ENCODE assay signal across 14 cellular contexts in the genomic region with DNA sequence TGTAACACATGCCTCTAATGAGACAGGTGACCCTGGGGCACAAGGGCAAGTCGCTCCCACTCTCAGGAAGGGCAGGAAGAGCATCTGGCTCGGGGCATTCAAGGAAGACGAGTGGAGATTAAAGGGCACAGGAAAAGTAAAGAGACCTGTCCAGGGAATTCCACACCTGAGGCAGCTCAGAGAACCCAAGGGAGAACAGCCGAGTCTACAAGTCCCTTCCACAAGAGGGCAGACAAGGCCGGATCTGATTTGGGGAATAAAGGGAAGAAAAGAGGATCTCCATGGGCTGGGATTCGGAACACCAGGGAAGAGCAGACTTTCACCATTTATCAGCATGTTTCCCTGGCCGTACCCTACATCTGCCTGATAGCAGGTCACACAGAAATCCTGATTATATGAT. TPM values are rescaled to one million over a fixed set of nuclear protein-coding genes. Genes with fewer than 3 reads are reported as not detected.
DNase-seq lines count a peak whose midpoint lies in the region; ATAC-seq, FAIRE-seq and TF ChIP-seq lines count a peak whose summit lies in the region.
"Had no signal": no experiment of that assay in that cellular context is flagged by ENCODE, and none has a peak within 500 bp of the region (broad histone marks: within the 10 kb centered on the region; RNA-seq: fewer than 3 reads in every experiment).

No MANE protein-coding gene starts in this region.

- DNase-seq in EH (ENCODE audit: low read depth) (peak; percentile 27), LNCaP clone FGC (ENCODE audit: low read depth) (no peak), bronchial epithelial cell (ENCODE audit: low read depth) (no peak), neural crest cell (ENCODE audit: low read depth, low spot score) (no peak), medulla oblongata (ENCODE audit: extremely low spot score) (no peak), T-helper 9 cell (no peak)
- no peak for DNase-seq in T-helper 2 cell treated with Interferon-gamma antibody and Interleukin-4, amounts not matched to agents 5 μg/mL and 100 μg/mL, for 36 hours (ENCODE audit: low spot score)
- DNase-seq: EL, NCI-H345 had no signal

- H3K36me3 ChIP-seq in bronchial epithelial cell (ENCODE audit: control insufficient read depth, insufficient read depth, low read length) = peaks cover 39% of the 10 kb centered on the region

- H3K36me3 Mint-ChIP-seq in neural crest cell (ENCODE audit: low read depth) = peaks cover 8% of the 10 kb centered on the region
- peaks cover 53% of the 10 kb centered on the region for H3K36me3 Mint-ChIP-seq in T-helper 2 cell treated with Interferon-gamma antibody and Interleukin-4, amounts not matched to agents 5 μg/mL and 100 μg/mL, for 36 hours (ENCODE audit: low read depth)

- H3K4me3 ChIP-seq in LNCaP clone FGC (ENCODE audit: low read depth, low read length) (no peak overlapping the region), bronchial epithelial cell (ENCODE audit: low read depth, low read length) (no peak overlapping the region)
- H3K4me3 ChIP-seq: heart left ventricle had no signal

- FAIRE-seq in bronchial epithelial cell (lab: Jason Lieb, UNC) = no peak
- FAIRE-seq: GM19239 had no signal

- TF ChIP-seq CTCF in LNCaP clone FGC (IDR thresholded peaks at IDR 0.05; ENCODE audit: control insufficient read depth, extremely low read depth, insufficient read depth) (peak; percentile 44), bronchial epithelial cell (IDR thresholded peaks at IDR 0.05; ENCODE audit: insufficient read depth, low read length, severe bottlenecking) (peak; percentile 41), neural crest cell (conservative IDR thresholded peaks at IDR 0.05) (peak; percentile 31)

- ATAC-seq in HG03439 (IDR thresholded peaks at IDR 0.05; ENCODE audit: unreplicated experiment) = no peak

- no peaks in the 10 kb centered on the region for H3K27me3 ChIP-seq in bronchial epithelial cell (ENCODE audit: control insufficient read depth, insufficient read depth, low read length)
- H3K27me3 ChIP-seq: heart left ventricle had no signal

- H3K4me3 Mint-ChIP-seq in neural crest cell = no peak overlapping the region
- H3K4me3 Mint-ChIP-seq in T-helper 2 cell treated with Interferon-gamma antibody and Interleukin-4, amounts not matched to agents 5 μg/mL and 100 μg/mL, for 36 hours = no peak overlapping the region
- H3K4me3 Mint-ChIP-seq: stimulated activated naive CD8-positive, alpha-beta T cell treated with anti-CD3 and anti-CD28 coated beads, Interleukin-15, Interleukin-2, amounts not matched to agents 100 ng/mL and 50 ng/mL, for 24 hours; T-cell had no signal

- no peaks in the 10 kb centered on the region for H3K27me3 Mint-ChIP-seq in neural crest cell (ENCODE audit: low read depth)
- no peaks in the 10 kb centered on the region for H3K27me3 Mint-ChIP-seq in T-helper 2 cell treated with Interferon-gamma antibody and Interleukin-4, amounts not matched to agents 5 μg/mL and 100 μg/mL, for 36 hours (ENCODE audit: low read depth)
- H3K27me3 Mint-ChIP-seq: stimulated activated naive CD8-positive, alpha-beta T cell treated with anti-CD3 and anti-CD28 coated beads, Interleukin-15, Interleukin-2, amounts not matched to agents 100 ng/mL and 50 ng/mL, for 24 hours; T-cell had no signal

- H3K9me3 Mint-ChIP-seq in neural crest cell = no peaks in the 10 kb centered on the region
- no peaks in the 10 kb centered on the region for H3K9me3 Mint-ChIP-seq in T-helper 2 cell treated with Interferon-gamma antibody and Interleukin-4, amounts not matched to agents 5 μg/mL and 100 μg/mL, for 36 hours
- H3K9me3 Mint-ChIP-seq: stimulated activated naive CD8-positive, alpha-beta T cell treated with anti-CD3 and anti-CD28 coated beads, Interleukin-15, Interleukin-2, amounts not matched to agents 100 ng/mL and 50 ng/mL, for 24 hours; T-cell had no signal

- no peak overlapping the region for H3K27ac Mint-ChIP-seq in neural crest cell (ENCODE audit: unreplicated experiment)
- no peak overlapping the region for H3K27ac Mint-ChIP-seq in T-helper 2 cell treated with Interferon-gamma antibody and Interleukin-4, amounts not matched to agents 5 μg/mL and 100 μg/mL, for 36 hours
- H3K27ac Mint-ChIP-seq: stimulated activated naive CD8-positive, alpha-beta T cell treated with anti-CD3 and anti-CD28 coated beads, Interleukin-15, Interleukin-2, amounts not matched to agents 100 ng/mL and 50 ng/mL, for 24 hours; T-cell had no signal

- H3K4me1 Mint-ChIP-seq in neural crest cell = no peaks in the 10 kb centered on the region
- peaks cover 8% of the 10 kb centered on the region for H3K4me1 Mint-ChIP-seq in T-helper 2 cell treated with Interferon-gamma antibody and Interleukin-4, amounts not matched to agents 5 μg/mL and 100 μg/mL, for 36 hours (ENCODE audit: low read depth)

RNA-seq across cellular contexts. Expression of a gene that starts 28.1 kb away (rescaled TPM):
- total RNA-seq in bronchial epithelial cell = 79.0 and 182 TPM in 2 replicates
- total RNA-seq in neural crest cell = 4.6 and 4.8 TPM in 2 replicates

RNA-seq across cellular contexts. Expression of a gene that starts 32.3 kb away (rescaled TPM):
- total RNA-seq in bronchial epithelial cell (65.6 and 75.3 TPM in 2 replicates), neural crest cell (34.6 and 37.1 TPM in 2 replicates)

Comparison
In these comparisons a context has a peak if more than half of its experiments do, and no peak if none do; other contexts are left out.
1. RNA of a gene that starts 28.1 kb away (total RNA-seq): 79.0 to 182 TPM in bronchial epithelial cell; 4.6 to 4.8 TPM in neural crest cell; every median in the first group is over 10 times any median in the second.
2. Peak in every context shown above with its lines, with median percentiles within 50 percentile points of each other: CTCF ChIP-seq.